Comparison of ENCODE assay signal across 14 cellular contexts in genomic region chr2:142585785-142586184, GRCh38.
DNase-seq lines count a peak whose midpoint lies in the region; ATAC-seq and TF ChIP-seq lines count a peak whose summit lies in the region.
"Had no signal": no experiment of that assay in that cellular context is flagged by ENCODE, and none has a peak within 500 bp of the region (broad histone marks: within the 10 kb centered on the region; RNA-seq: fewer than 3 reads in every experiment).

No MANE protein-coding gene starts in this region.

- H3K4me3 ChIP-seq in GM12865 (ENCODE audit: low read depth, low read length) = no peak overlapping the region
- no peak overlapping the region for H3K4me3 ChIP-seq in upper lobe of left lung
- H3K4me3 ChIP-seq in GM23248 = no peak overlapping the region

- no peak overlapping the region for H3K27ac Mint-ChIP-seq in T-helper 17 cell
- H3K27ac Mint-ChIP-seq: activated T-cell treated with anti-CD3 and anti-CD28 coated beads, Interleukin-2, amount 50 U/mL, for 72 hours; progenitor cell of endocrine pancreas had no signal

- H3K36me3 ChIP-seq in upper lobe of left lung (no peaks in the 10 kb centered on the region), GM23248 (ENCODE audit: low read depth) (no peaks in the 10 kb centered on the region)

- H3K4me1 ChIP-seq in upper lobe of left lung = no peaks in the 10 kb centered on the region
- H3K4me1 ChIP-seq in GM23248 (ENCODE audit: insufficient read depth) = no peaks in the 10 kb centered on the region

- H3K27me3 Mint-ChIP-seq in T-helper 17 cell = no peaks in the 10 kb centered on the region
- H3K27me3 Mint-ChIP-seq: memory B cell, progenitor cell of endocrine pancreas had no signal

- H3K27ac ChIP-seq in upper lobe of left lung (no peak overlapping the region), GM23248 (no peak overlapping the region)

- no peaks in the 10 kb centered on the region for H3K4me1 Mint-ChIP-seq in T-helper 17 cell

- no peak for TF ChIP-seq POLR2A in upper lobe of left lung (IDR thresholded peaks at IDR 0.05)

- H3K4me2 ChIP-seq in GM23248 (ENCODE audit: unreplicated experiment) = no peak overlapping the region

- H3K36me3 Mint-ChIP-seq in T-helper 17 cell (ENCODE audit: low read depth) = no peaks in the 10 kb centered on the region
- H3K36me3 Mint-ChIP-seq: memory B cell had no signal

- WGBS in upper lobe of left lung, 2 donors = 87 to 98% methylated on average over 2 of the region's 2 CpGs
- 14 to 33% methylated on average over 2 of the region's 2 CpGs for WGBS in GM23248 (ENCODE audit: low coverage in 1 of 2, low lambda C conversion rate in 2 of 2, missing lambda C conversion rate in 2 of 2), 2 experiments

- H3K4me3 Mint-ChIP-seq in T-helper 17 cell = no peak overlapping the region
- H3K4me3 Mint-ChIP-seq: activated T-cell treated with anti-CD3 and anti-CD28 coated beads, Interleukin-2, amount 50 U/mL, for 72 hours; memory B cell had no signal

- no peaks in the 10 kb centered on the region for H4K20me1 ChIP-seq in GM23248 (ENCODE audit: insufficient read depth)

- ATAC-seq in GM19395 (IDR thresholded peaks at IDR 0.05; ENCODE audit: unreplicated experiment) (peak; percentile 90), HG02678 (IDR thresholded peaks at IDR 0.05; ENCODE audit: unreplicated experiment) (peak; percentile 91), HG03378 (IDR thresholded peaks at IDR 0.05; ENCODE audit: unreplicated experiment) (peak; percentile 66), upper lobe of left lung (ENCODE audit: low FRiP score in 2 of 2) (no peak), T-helper 17 cell (no peak)
- ATAC-seq: activated T-cell treated with anti-CD3 and anti-CD28 coated beads, Interleukin-2, amount 50 U/mL, for 72 hours had no signal

- H3K27me3 ChIP-seq in upper lobe of left lung (no peaks in the 10 kb centered on the region), GM23248 (replicated peaks; ENCODE audit: insufficient read depth) (no peaks in the 10 kb centered on the region)

- H3K9me2 ChIP-seq in GM23248 (ENCODE audit: insufficient read depth) = no peaks in the 10 kb centered on the region

- H3F3A ChIP-seq in GM23248 (ENCODE audit: insufficient read depth) = no peaks in the 10 kb centered on the region

- no peak for TF ChIP-seq EP300 in upper lobe of left lung (IDR thresholded peaks at IDR 0.05)

- DNase-seq in GM12865 (ENCODE audit: low read depth) (peak; percentile 69), upper lobe of left lung (no peak), T-helper 17 cell (no peak), GM23248 (no peak)
- no peak for DNase-seq in stimulated activated CD4-positive, alpha-beta T cell treated with anti-CD3 and anti-CD28 coated beads, Interleukin-4, amount 100 ng/mL, for 4 hours
- DNase-seq: activated CD4-positive, CD25-positive, alpha-beta regulatory T cell; activated T-cell treated with anti-CD3 and anti-CD28 coated beads, Interleukin-2, amount 50 U/mL, for 72 hours; hippocampal formation; stimulated activated CD4-positive, alpha-beta T cell treated with anti-CD3 and anti-CD28 coated beads, Interleukin-4, amount 100 ng/mL, for 1 hour had no signal

- in situ Hi-C loops in GM23248 (cut with MboI) = no loop called here

- no peaks in the 10 kb centered on the region for H3K79me2 ChIP-seq in GM23248 (ENCODE audit: insufficient read depth)

- TF ChIP-seq CTCF in GM12865 (IDR thresholded peaks at IDR 0.05; ENCODE audit: insufficient read depth, low read depth, low read length, missing control alignments) (no peak), upper lobe of left lung (IDR thresholded peaks at IDR 0.05) (no peak)

- no peak overlapping the region for H2AFZ ChIP-seq in GM23248

- H3K9me3 ChIP-seq in upper lobe of left lung (no peaks in the 10 kb centered on the region), T-helper 17 cell (ENCODE audit: control insufficient read depth, low read length, poor library complexity, severe bottlenecking) (no peaks in the 10 kb centered on the region), GM23248 (ENCODE audit: low read depth) (no peaks in the 10 kb centered on the region)

- no peak overlapping the region for H3K9ac ChIP-seq in GM23248

Comparison
In these comparisons a context has a peak if more than half of its experiments do, and no peak if none do; other contexts are left out.
1. ATAC-seq: peak in GM19395 (single experiment), HG02678 (single experiment) and HG03378 (single experiment); none in upper lobe of left lung (0 of 2) and T-helper 17 cell (single experiment).